ENCODE assay signal across 34 cellular contexts in the genomic region with DNA sequence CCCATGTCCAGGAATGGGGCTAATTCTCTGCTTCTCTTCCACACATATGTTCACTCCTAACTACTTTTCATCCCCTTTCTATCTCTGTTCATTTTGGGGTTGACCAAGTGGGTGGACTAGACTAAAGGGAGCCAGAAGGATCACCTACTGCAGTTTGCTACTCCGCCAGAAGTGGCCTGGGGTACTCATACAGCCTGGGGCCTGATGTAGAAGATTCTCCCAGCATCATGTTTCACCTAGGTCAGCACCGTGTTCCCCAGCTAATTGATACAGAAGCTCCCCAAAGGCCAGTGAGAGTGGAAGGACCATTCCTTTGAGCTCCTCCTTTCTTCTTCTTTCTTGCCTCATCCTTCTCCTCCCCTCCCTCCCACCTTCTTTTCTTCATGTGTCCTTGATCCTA. TPM values are rescaled to one million over a fixed set of nuclear protein-coding genes. Genes with fewer than 3 reads are reported as not detected.
"Had no signal": no experiment of that assay in that cellular context is flagged by ENCODE, and none has a peak within 500 bp of the region (broad histone marks: within the 10 kb centered on the region; RNA-seq: fewer than 3 reads in every experiment).

No MANE protein-coding gene starts in this region.

- H3K27ac ChIP-seq: ascending aorta, cardiac muscle cell, VCaP had no signal

- ATAC-seq: activated CD4-positive, alpha-beta T cell treated with anti-CD3 and anti-CD28 coated beads for 36 hours; activated CD4-positive, CD25-positive, alpha-beta regulatory T cell treated with anti-CD3 and anti-CD28 coated beads, Interleukin-2, amount 50 U/mL, for 24 hours; activated CD8-positive, alpha-beta memory T cell treated with anti-CD3 and anti-CD28 coated beads, Interleukin-2, amount 10 ng/mL, durations not matched to agents 7 days and 5 days; activated CD8-positive, alpha-beta T cell treated with anti-CD3 and anti-CD28 coated beads, Interleukin-2, amount 10 ng/mL, durations not matched to agents 7 days and 5 days; activated naive CD8-positive, alpha-beta T cell treated with anti-CD3 and anti-CD28 coated beads, Interleukin-2, amount 50 U/mL, for 24 hours; T-helper 17 cell had no signal

- H3K36me3 Mint-ChIP-seq: activated CD8-positive, alpha-beta memory T cell treated with anti-CD3 and anti-CD28 coated beads, Interleukin-2, amount 10 ng/mL, durations not matched to agents 7 days and 5 days; activated naive CD4-positive, alpha-beta T cell treated with anti-CD3 and anti-CD28 coated beads, Interleukin-2, amount 10 ng/mL, durations not matched to agents 7 days and 5 days; activated naive CD4-positive, alpha-beta T cell treated with anti-CD3 and anti-CD28 coated beads, Interleukin-2, amount 50 U/mL, for 24 hours; activated naive CD8-positive, alpha-beta T cell; activated naive CD8-positive, alpha-beta T cell treated with anti-CD3 and anti-CD28 coated beads, Interleukin-2, amount 10 ng/mL, durations not matched to agents 7 days and 5 days; brain had no signal

- H3K4me1 ChIP-seq: ascending aorta had no signal

- H3K27me3 ChIP-seq: ascending aorta, cardiac muscle cell had no signal

- H3K27me3 Mint-ChIP-seq: activated CD4-positive, alpha-beta memory T cell treated with anti-CD3 and anti-CD28 coated beads, Interleukin-2, amount 10 ng/mL, durations not matched to agents 7 days and 5 days; activated CD4-positive, alpha-beta T cell treated with anti-CD3 and anti-CD28 coated beads for 36 hours; activated CD4-positive, alpha-beta T cell treated with anti-CD3 and anti-CD28 coated beads, Interleukin-2, amount 10 ng/mL, durations not matched to agents 7 days and 5 days; activated naive CD4-positive, alpha-beta T cell treated with anti-CD3 and anti-CD28 coated beads, Interleukin-2, amount 10 ng/mL, durations not matched to agents 7 days and 5 days; activated naive CD8-positive, alpha-beta T cell; activated naive CD8-positive, alpha-beta T cell treated with anti-CD3 and anti-CD28 coated beads, Interleukin-2, amount 50 U/mL, for 24 hours; activated T-cell treated with anti-CD3 and anti-CD28 coated beads, Interleukin-2, amount 50 U/mL, for 24 hours; brain; central memory CD8-positive, alpha-beta T cell had no signal

- H3K36me3 ChIP-seq: ascending aorta, cardiac muscle cell had no signal

- H3K4me3 Mint-ChIP-seq: activated CD4-positive, alpha-beta memory T cell treated with anti-CD3 and anti-CD28 coated beads, Interleukin-2, amount 10 ng/mL, durations not matched to agents 7 days and 5 days; activated CD4-positive, alpha-beta T cell treated with anti-CD3 and anti-CD28 coated beads for 36 hours; activated CD4-positive, alpha-beta T cell treated with anti-CD3 and anti-CD28 coated beads, Interleukin-2, amount 10 ng/mL, durations not matched to agents 7 days and 5 days; activated CD8-positive, alpha-beta memory T cell treated with anti-CD3 and anti-CD28 coated beads, Interleukin-2, amount 10 ng/mL, durations not matched to agents 7 days and 5 days; activated CD8-positive, alpha-beta T cell treated with anti-CD3 and anti-CD28 coated beads, Interleukin-2, amount 10 ng/mL, durations not matched to agents 7 days and 5 days; activated naive CD4-positive, alpha-beta T cell treated with anti-CD3 and anti-CD28 coated beads, Interleukin-2, amount 10 ng/mL, durations not matched to agents 7 days and 5 days; activated naive CD4-positive, alpha-beta T cell treated with anti-CD3 and anti-CD28 coated beads, Interleukin-2, amount 50 U/mL, for 24 hours; activated naive CD8-positive, alpha-beta T cell; activated naive CD8-positive, alpha-beta T cell treated with anti-CD3 and anti-CD28 coated beads, Interleukin-2, amount 10 ng/mL, durations not matched to agents 7 days and 5 days; activated naive CD8-positive, alpha-beta T cell treated with anti-CD3 and anti-CD28 coated beads, Interleukin-2, amount 50 U/mL, for 24 hours; activated T-cell treated with anti-CD3 and anti-CD28 coated beads, Interleukin-2, amount 50 U/mL, for 24 hours; brain; central memory CD8-positive, alpha-beta T cell; T-helper 17 cell had no signal

- H3K4me1 Mint-ChIP-seq: activated CD4-positive, alpha-beta T cell treated with anti-CD3 and anti-CD28 coated beads for 36 hours; activated CD4-positive, alpha-beta T cell treated with anti-CD3 and anti-CD28 coated beads, Interleukin-2, amount 10 ng/mL, durations not matched to agents 7 days and 5 days; activated CD8-positive, alpha-beta memory T cell treated with anti-CD3 and anti-CD28 coated beads, Interleukin-2, amount 10 ng/mL, durations not matched to agents 7 days and 5 days; activated naive CD4-positive, alpha-beta T cell treated with anti-CD3 and anti-CD28 coated beads, Interleukin-2, amount 10 ng/mL, durations not matched to agents 7 days and 5 days; activated naive CD4-positive, alpha-beta T cell treated with anti-CD3 and anti-CD28 coated beads, Interleukin-2, amount 50 U/mL, for 24 hours; activated naive CD8-positive, alpha-beta T cell treated with anti-CD3 and anti-CD28 coated beads, Interleukin-2, amount 10 ng/mL, durations not matched to agents 7 days and 5 days; activated naive CD8-positive, alpha-beta T cell treated with anti-CD3 and anti-CD28 coated beads, Interleukin-2, amount 50 U/mL, for 24 hours; central memory CD8-positive, alpha-beta T cell; T-helper 17 cell had no signal

- H3K4me3 ChIP-seq: ascending aorta, cardiac muscle cell had no signal

- H3K9me3 Mint-ChIP-seq: activated CD4-positive, alpha-beta memory T cell treated with anti-CD3 and anti-CD28 coated beads, Interleukin-2, amount 10 ng/mL, durations not matched to agents 7 days and 5 days; activated CD4-positive, alpha-beta T cell treated with anti-CD3 and anti-CD28 coated beads, Interleukin-2, amount 10 ng/mL, durations not matched to agents 7 days and 5 days; activated naive CD4-positive, alpha-beta T cell treated with anti-CD3 and anti-CD28 coated beads, Interleukin-2, amount 10 ng/mL, durations not matched to agents 7 days and 5 days; activated naive CD4-positive, alpha-beta T cell treated with anti-CD3 and anti-CD28 coated beads, Interleukin-2, amount 50 U/mL, for 24 hours; activated naive CD8-positive, alpha-beta T cell treated with anti-CD3 and anti-CD28 coated beads, Interleukin-2, amount 10 ng/mL, durations not matched to agents 7 days and 5 days; activated naive CD8-positive, alpha-beta T cell treated with anti-CD3 and anti-CD28 coated beads, Interleukin-2, amount 50 U/mL, for 24 hours; activated T-cell treated with anti-CD3 and anti-CD28 coated beads, Interleukin-2, amount 50 U/mL, for 24 hours; activated T-helper 2 cell treated with anti-CD3 and anti-CD28 coated beads, Interferon-gamma antibody, Interleukin-2, Interleukin-4, amounts not matched to agents 10 μg/mL and 5 μg/mL and 100 μg/mL, durations not matched to agents 14 hours and 24 hours and 36 hours; central memory CD8-positive, alpha-beta T cell had no signal

- H3K27ac Mint-ChIP-seq: activated CD4-positive, alpha-beta memory T cell treated with anti-CD3 and anti-CD28 coated beads, Interleukin-2, amount 10 ng/mL, durations not matched to agents 7 days and 5 days; activated CD4-positive, alpha-beta T cell treated with anti-CD3 and anti-CD28 coated beads for 36 hours; activated CD4-positive, alpha-beta T cell treated with anti-CD3 and anti-CD28 coated beads, Interleukin-2, amount 10 ng/mL, durations not matched to agents 7 days and 5 days; activated CD8-positive, alpha-beta memory T cell treated with anti-CD3 and anti-CD28 coated beads, Interleukin-2, amount 10 ng/mL, durations not matched to agents 7 days and 5 days; activated CD8-positive, alpha-beta T cell treated with anti-CD3 and anti-CD28 coated beads, Interleukin-2, amount 10 ng/mL, durations not matched to agents 7 days and 5 days; activated naive CD4-positive, alpha-beta T cell treated with anti-CD3 and anti-CD28 coated beads, Interleukin-2, amount 10 ng/mL, durations not matched to agents 7 days and 5 days; activated naive CD4-positive, alpha-beta T cell treated with anti-CD3 and anti-CD28 coated beads, Interleukin-2, amount 50 U/mL, for 24 hours; activated naive CD8-positive, alpha-beta T cell; activated naive CD8-positive, alpha-beta T cell treated with anti-CD3 and anti-CD28 coated beads, Interleukin-2, amount 10 ng/mL, durations not matched to agents 7 days and 5 days; activated naive CD8-positive, alpha-beta T cell treated with anti-CD3 and anti-CD28 coated beads, Interleukin-2, amount 50 U/mL, for 24 hours; activated T-cell treated with anti-CD3 and anti-CD28 coated beads, Interleukin-2, amount 50 U/mL, for 24 hours; activated T-helper 2 cell treated with anti-CD3 and anti-CD28 coated beads, Interferon-gamma antibody, Interleukin-2, Interleukin-4, amounts not matched to agents 10 μg/mL and 5 μg/mL and 100 μg/mL, durations not matched to agents 14 hours and 24 hours and 36 hours; T-helper 17 cell had no signal

- H3K9me3 ChIP-seq: ascending aorta had no signal

- DNase-seq: activated CD4-positive, alpha-beta memory T cell treated with anti-CD3 and anti-CD28 coated beads, Interleukin-2, amount 10 ng/mL, durations not matched to agents 7 days and 5 days; activated CD4-positive, alpha-beta T cell treated with anti-CD3 and anti-CD28 coated beads for 1 hour; activated CD4-positive, alpha-beta T cell treated with anti-CD3 and anti-CD28 coated beads for 36 hours; activated CD4-positive, alpha-beta T cell treated with anti-CD3 and anti-CD28 coated beads for 48 hours; activated CD4-positive, alpha-beta T cell treated with anti-CD3 and anti-CD28 coated beads, Interleukin-2, amount 10 ng/mL, durations not matched to agents 7 days and 5 days; activated CD4-positive, alpha-beta T cell treated with anti-CD3 and anti-CD28 coated beads, Interleukin-2, amount 50 U/mL, for 48 hours; activated CD4-positive, CD25-positive, alpha-beta regulatory T cell; activated CD8-positive, alpha-beta memory T cell treated with anti-CD3 and anti-CD28 coated beads for 24 hours; activated CD8-positive, alpha-beta memory T cell treated with anti-CD3 and anti-CD28 coated beads, Interleukin-2, amount 10 ng/mL, durations not matched to agents 7 days and 5 days; activated CD8-positive, alpha-beta memory T cell treated with anti-CD3 and anti-CD28 coated beads, Interleukin-2, amount 50 U/mL, for 48 hours; activated CD8-positive, alpha-beta T cell treated with anti-CD3 and anti-CD28 coated beads, Interleukin-2, amount 10 ng/mL, durations not matched to agents 7 days and 5 days; activated effector memory CD4-positive, alpha-beta T cell treated with Interleukin-2 at 50 U/mL for 16 hours; activated gamma-delta T cell; activated naive CD4-positive, alpha-beta T cell treated with anti-CD3 and anti-CD28 coated beads, Interleukin-2, amount 10 ng/mL, durations not matched to agents 7 days and 5 days; activated naive CD4-positive, alpha-beta T cell treated with Interleukin-2 at 50 U/mL for 16 hours; activated naive CD8-positive, alpha-beta T cell treated with anti-CD3 and anti-CD28 coated beads, Interleukin-2, amount 10 ng/mL, durations not matched to agents 7 days and 5 days; activated naive CD8-positive, alpha-beta T cell treated with anti-CD3 and anti-CD28 coated beads, Interleukin-2, amount 50 U/mL, for 24 hours; activated T-cell treated with anti-CD3 and anti-CD28 coated beads, Interleukin-2, amount 50 U/mL, for 24 hours; activated T-cell treated with anti-CD3 and anti-CD28 coated beads, Interleukin-2, amount 50 U/mL, for 48 hours; amygdala; anterior cingulate cortex; caudate nucleus; cerebellar nuclear complex; T-helper 17 cell; T1000 had no signal

RNA-seq across cellular contexts. Expression of a gene that starts 50.1 kb away (rescaled TPM):
- total RNA-seq: ascending aorta had no signal
